Comparison of ENCODE assay signal across 8 cellular contexts in genomic region chr18:23131693-23132319, GRCh38. TPM values are rescaled to one million over a fixed set of nuclear protein-coding genes. Genes with fewer than 3 reads are reported as not detected.
DNase-seq lines count a peak whose midpoint lies in the region; ATAC-seq and TF ChIP-seq lines count a peak whose summit lies in the region.

No MANE protein-coding gene starts in this region.

- H3K27me3 ChIP-seq in KMS-11 (ENCODE audit: insufficient read depth, low read depth) = no peaks in the 10 kb centered on the region
- H3K27me3 ChIP-seq in cardiac muscle cell = peaks cover 6% of the 10 kb centered on the region

- no peaks in the 10 kb centered on the region for H3K9me3 ChIP-seq in cardiac muscle cell (ENCODE audit: low read depth)

- peaks cover 29% of the 10 kb centered on the region for H3K4me1 ChIP-seq in KMS-11 (ENCODE audit: low read depth, poor library complexity, severe bottlenecking)
- H3K4me1 ChIP-seq in cardiac muscle cell (ENCODE audit: low read depth) = peaks cover 15% of the 10 kb centered on the region

- peak overlapping the region; percentile 97 for H3K4me2 ChIP-seq in KMS-11

- H3K4me3 ChIP-seq in KMS-11 (IDR thresholded peaks at IDR 0.05; ENCODE audit: insufficient read depth, low read depth, low read length) (no peak overlapping the region), cardiac muscle cell (no peak overlapping the region)

- ATAC-seq in HG03135 (IDR thresholded peaks at IDR 0.05; ENCODE audit: unreplicated experiment) = no peak
- ATAC-seq in HG03108 (IDR thresholded peaks at IDR 0.05; ENCODE audit: unreplicated experiment) = no peak

- no peak overlapping the region for H3K9ac ChIP-seq in KMS-11

- H4K20me1 ChIP-seq in KMS-11 (ENCODE audit: insufficient read depth) = no peaks in the 10 kb centered on the region

- peak; percentile 74 for DNase-seq in Daoy (ENCODE audit: low read depth)
- DNase-seq in SHP77 (lab: John Stamatoyannopoulos, UW) = peak; percentile 52 to 61
- peak; percentile 44 for DNase-seq in activated naive CD4-positive, alpha-beta T cell treated with anti-CD3 and anti-CD28 coated beads, Interleukin-2, amount 50 U/mL, for 16 hours
- peak; percentile 83 to 91 for DNase-seq in cardiac muscle cell (ENCODE audit: low read depth in 1 of 2, low spot score in 1 of 2)
- peak; percentile 68 for DNase-seq in retina

- TF ChIP-seq CTCF in KMS-11 (conservative IDR thresholded peaks at IDR 0.05; ENCODE audit: low read depth, low read length) (peak; percentile 99), cardiac muscle cell (IDR thresholded peaks at IDR 0.05; ENCODE audit: low read depth, low read length) (peak; percentile 69)

- H3K79me2 ChIP-seq in KMS-11 (ENCODE audit: insufficient read depth, low read depth) = peaks cover 18% of the 10 kb centered on the region

- peak overlapping the region; percentile 95; the same call in 1 of the 2 replicates for H3K27ac ChIP-seq in KMS-11
- H3K27ac ChIP-seq in cardiac muscle cell = no peak overlapping the region

- H3K36me3 ChIP-seq in KMS-11 (ENCODE audit: insufficient read depth) (no peaks in the 10 kb centered on the region), cardiac muscle cell (no peaks in the 10 kb centered on the region)

- 0 out of 2 replicates have a peak overlapping the region, but pooled peaks have one; percentile 2 for H2AFZ ChIP-seq in KMS-11 (ENCODE audit: low read depth)

RNA-seq across cellular contexts. Expression of gene CABLES1, which starts 3.5 kb away (rescaled TPM):
- 6.2 and 7.8 TPM in 2 replicates for total RNA-seq in Daoy (2014; rRNA removed; shearing (Covaris generic))
- 3.8 and 4.9 TPM in 2 replicates for total RNA-seq in cardiac muscle cell
- 4.1 and 8.3 TPM in 2 replicates for polyA plus RNA-seq in cardiac muscle cell
